Comparison of ENCODE assay signal across 14 cellular contexts in the genomic region with DNA sequence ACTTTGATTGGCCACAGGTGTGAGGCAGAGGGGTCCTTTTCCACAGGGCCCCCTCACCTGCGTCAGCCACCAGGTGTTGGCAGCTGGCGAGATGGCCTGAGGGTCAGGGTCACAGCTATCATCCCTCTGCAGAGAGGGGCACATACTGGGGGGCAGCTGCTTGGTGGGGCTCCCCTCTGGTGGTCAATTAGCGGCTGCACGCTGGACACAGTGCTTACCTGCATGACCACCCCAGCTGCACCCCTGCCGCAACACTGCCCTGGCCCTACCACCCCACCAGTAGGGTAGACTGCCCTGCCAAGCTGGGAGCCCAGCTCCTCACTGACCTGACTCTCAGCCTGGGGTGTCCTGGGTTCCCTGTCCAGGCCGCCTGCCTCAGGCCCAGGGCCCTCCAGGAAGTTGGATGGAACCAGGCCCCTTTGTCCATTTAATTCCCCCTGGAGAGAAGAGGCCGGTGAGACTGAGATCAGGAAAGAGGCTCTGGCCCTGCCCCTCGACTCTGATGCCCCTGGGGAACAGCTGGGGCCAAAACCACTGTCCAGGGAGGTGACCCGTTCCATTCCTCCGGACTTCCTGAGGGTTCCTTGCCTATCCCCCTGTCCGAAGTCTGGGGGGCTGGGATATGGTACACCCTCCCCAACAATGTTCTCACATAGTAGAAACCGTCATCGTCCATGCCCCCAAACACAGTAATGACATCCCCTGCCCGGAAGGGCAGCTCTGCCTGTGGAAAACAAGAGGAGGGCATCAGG. TPM values are rescaled to one million over a fixed set of nuclear protein-coding genes. Genes with fewer than 3 reads are reported as not detected.
A peak's percentile ranks its signal among the peaks of the same experiment; 100 is the strongest.
DNase-seq lines count a peak whose midpoint lies in the region; ATAC-seq, FAIRE-seq and TF ChIP-seq lines count a peak whose summit lies in the region.
"Had no signal": no experiment of that assay in that cellular context is flagged by ENCODE, and none has a peak within 500 bp of the region (broad histone marks: within the 10 kb centered on the region; RNA-seq: fewer than 3 reads in every experiment).

No MANE protein-coding gene starts in this region.

- H3K4me3 Mint-ChIP-seq in neural progenitor cell (no peak overlapping the region), WTC11 (no peak overlapping the region)
- H3K4me3 Mint-ChIP-seq: activated naive CD4-positive, alpha-beta T cell treated with anti-CD3 and anti-CD28 coated beads for 36 hours; HFFc6; T-helper 1 cell treated with Interleukin-12 subunit alpha and Interleukin-12 subunit beta and Interleukin-4 antibody, amounts not matched to agents 30 μg/mL and 1 μg/mL, for 36 hours had no signal

- peak overlapping the region; percentile 80 for H3K27ac ChIP-seq in HL-60 (replicated peaks)
- no peak overlapping the region for H3K27ac ChIP-seq in colonic mucosa
- H3K27ac ChIP-seq in neural progenitor cell, result no peak overlapping the region
- H3K27ac ChIP-seq: testis had no signal

- H3K4me1 Mint-ChIP-seq in neural progenitor cell (peaks cover 20% of the 10 kb centered on the region), WTC11 (peaks cover 11% of the 10 kb centered on the region)

- H3K4me2 ChIP-seq in neural progenitor cell, result no peak overlapping the region

- H2AFZ ChIP-seq in neural progenitor cell (replicated peaks), result peak overlapping the region; percentile 59

- H3K27ac Mint-ChIP-seq in neural progenitor cell (no peak overlapping the region), WTC11 (no peak overlapping the region)
- H3K27ac Mint-ChIP-seq: activated naive CD4-positive, alpha-beta T cell treated with anti-CD3 and anti-CD28 coated beads for 36 hours; HFFc6; T-helper 1 cell treated with Interleukin-12 subunit alpha and Interleukin-12 subunit beta and Interleukin-4 antibody, amounts not matched to agents 30 μg/mL and 1 μg/mL, for 36 hours had no signal

- H3K27me3 Mint-ChIP-seq in neural progenitor cell (ENCODE audit: insufficient read depth, low read depth) (peaks cover 11% of the 10 kb centered on the region), WTC11 (ENCODE audit: low read depth) (no peaks in the 10 kb centered on the region; the same call in 1 of the 2 replicates)

- H3K9ac ChIP-seq in colonic mucosa (ENCODE audit: low read depth in 2 of 2, low read length in 2 of 2) (no peak overlapping the region), neural progenitor cell (no peak overlapping the region)

- POLR2A ChIA-PET in WTC11 (lab: Charles Lee), result no interaction called here

- no peaks in the 10 kb centered on the region for H3K79me2 ChIP-seq in neural progenitor cell (ENCODE audit: low read depth)

- no peaks in the 10 kb centered on the region for H3K27me3 ChIP-seq in HL-60 (ENCODE audit: insufficient read depth, poor library complexity, severe bottlenecking)
- H3K27me3 ChIP-seq in colonic mucosa, result no peaks in the 10 kb centered on the region
- no peaks in the 10 kb centered on the region for H3K27me3 ChIP-seq in neural progenitor cell
- H3K27me3 ChIP-seq: testis had no signal

- ATAC-seq in esophagus mucosa (no peak), GM21526 (IDR thresholded peaks at IDR 0.05; ENCODE audit: low FRiP score, unreplicated experiment) (no peak), WTC11 (no peak)

- H3K9me3 ChIP-seq in colonic mucosa, result no peaks in the 10 kb centered on the region
- H3K9me3 ChIP-seq in neural progenitor cell (ENCODE audit: low read depth), result no peaks in the 10 kb centered on the region
- H3K9me3 ChIP-seq: testis had no signal

- H3K9me3 Mint-ChIP-seq in neural progenitor cell, result no peaks in the 10 kb centered on the region
- no peaks in the 10 kb centered on the region for H3K9me3 Mint-ChIP-seq in WTC11
- H3K9me3 Mint-ChIP-seq: activated naive CD4-positive, alpha-beta T cell treated with anti-CD3 and anti-CD28 coated beads for 36 hours; HFFc6; T-helper 1 cell treated with Interleukin-12 subunit alpha and Interleukin-12 subunit beta and Interleukin-4 antibody, amounts not matched to agents 30 μg/mL and 1 μg/mL, for 36 hours had no signal

- FAIRE-seq in D721Med (lab: Jason Lieb, UNC), result no peak
- FAIRE-seq: colon had no signal

- intact Hi-C loops in colonic mucosa (cut with DNase I), result no loop called here

- TF ChIP-seq CTCF in D721Med (IDR thresholded peaks at IDR 0.05; ENCODE audit: insufficient read depth, missing control alignments) (no peak), HL-60 (IDR thresholded peaks at IDR 0.05; ENCODE audit: insufficient read depth, low read length) (no peak), colonic mucosa (IDR thresholded peaks at IDR 0.05) (no peak), neural progenitor cell (IDR thresholded peaks at IDR 0.05) (no peak), WTC11 (IDR thresholded peaks at IDR 0.05) (no peak)

- H3K36me3 Mint-ChIP-seq in neural progenitor cell (no peaks in the 10 kb centered on the region), WTC11 (no peaks in the 10 kb centered on the region)

- DNase-seq in D721Med (ENCODE audit: insufficient read length, low spot score) (peak; percentile 12), HL-60 (ENCODE audit: low read depth in 1 of 2, low spot score in 1 of 2) (no peak), colonic mucosa (peak; percentile 15), neural progenitor cell (ENCODE audit: low spot score) (no peak), dermis blood vessel endothelial cell (no peak), WTC11 (ENCODE audit: low spot score) (no peak)

- no peaks in the 10 kb centered on the region for H3F3A ChIP-seq in neural progenitor cell (ENCODE audit: low read depth)

- H3K36me3 ChIP-seq in colonic mucosa (no peaks in the 10 kb centered on the region), neural progenitor cell (no peaks in the 10 kb centered on the region)

- CTCF ChIA-PET in WTC11 (lab: Charles Lee), result interaction anchor here (0.9 to 7.1 kb wide), 17 partner anchors 12 to 209 kb away, joined by 3 to 97 read pairs (median 6); partner anchors contain the start of genes MPO and RNF43

- H3K4me1 ChIP-seq in colonic mucosa (no peaks in the 10 kb centered on the region), neural progenitor cell (no peaks in the 10 kb centered on the region)
- H3K4me1 ChIP-seq: testis had no signal

- no peaks in the 10 kb centered on the region for H4K20me1 ChIP-seq in neural progenitor cell (ENCODE audit: low read depth)

- no peak overlapping the region for H3K4me3 ChIP-seq in HL-60 (replicated peaks; ENCODE audit: insufficient read depth, low read length)
- H3K4me3 ChIP-seq in colonic mucosa, result no peak overlapping the region
- H3K4me3 ChIP-seq in neural progenitor cell, result no peak overlapping the region
- H3K4me3 ChIP-seq: testis had no signal

TF ChIP-seq in WTC11, 78 proteins besides CTCF, POLR2A, EP300 and RAD21 (continues in another document):
- no peak for TF ChIP-seq CREB1 (CRISPR knock-in tag; IDR thresholded peaks at IDR 0.05)
- TF ChIP-seq STAT6 (CRISPR knock-in tag; conservative IDR thresholded peaks at IDR 0.05; ENCODE audit: low read depth), result no peak
- TF ChIP-seq ELF4 (CRISPR knock-in tag; IDR thresholded peaks at IDR 0.05; ENCODE audit: low read depth), result no peak
- TF ChIP-seq TEAD4 (CRISPR knock-in tag; IDR thresholded peaks at IDR 0.05), result no peak
- TF ChIP-seq, protein P1, sequence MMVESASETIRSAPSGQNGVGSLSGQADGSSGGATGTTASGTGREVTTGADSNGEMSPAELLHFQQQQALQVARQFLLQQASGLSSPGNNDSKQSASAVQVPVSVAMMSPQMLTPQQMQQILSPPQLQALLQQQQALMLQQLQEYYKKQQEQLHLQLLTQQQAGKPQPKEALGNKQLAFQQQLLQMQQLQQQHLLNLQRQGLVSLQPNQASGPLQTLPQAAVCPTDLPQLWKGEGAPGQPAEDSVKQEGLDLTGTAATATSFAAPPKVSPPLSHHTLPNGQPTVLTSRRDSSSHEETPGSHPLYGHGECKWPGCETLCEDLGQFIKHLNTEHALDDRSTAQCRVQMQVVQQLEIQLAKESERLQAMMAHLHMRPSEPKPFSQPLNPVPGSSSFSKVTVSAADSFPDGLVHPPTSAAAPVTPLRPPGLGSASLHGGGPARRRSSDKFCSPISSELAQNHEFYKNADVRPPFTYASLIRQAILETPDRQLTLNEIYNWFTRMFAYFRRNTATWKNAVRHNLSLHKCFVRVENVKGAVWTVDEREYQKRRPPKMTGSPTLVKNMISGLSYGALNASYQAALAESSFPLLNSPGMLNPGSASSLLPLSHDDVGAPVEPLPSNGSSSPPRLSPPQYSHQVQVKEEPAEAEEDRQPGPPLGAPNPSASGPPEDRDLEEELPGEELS (CRISPR knock-in tag; IDR thresholded peaks at IDR 0.05), result no peak

RNA-seq across cellular contexts. Expression of gene TSPOAP1, which starts 23.7 kb away (rescaled TPM):
- total RNA-seq in colonic mucosa (1 to 10 TPM; 3.7 to 5.4 TPM), neural progenitor cell (ENCODE audit: low replicate concordance) (13.8 and 48.7 TPM in 2 replicates), dermis blood vessel endothelial cell (under 0.01 and 0.14 TPM in 2 replicates), esophagus mucosa (2.6 TPM), WTC11 (2021) (10.9 to 19.0 TPM (median 16.4 TPM) in 3 replicates)

RNA-seq across cellular contexts. Expression of gene MPO, which starts 24.2 kb away (rescaled TPM):
- total RNA-seq in colonic mucosa, result not detected
- total RNA-seq in neural progenitor cell (ENCODE audit: low replicate concordance), result not detected in 2 replicates
- not detected in 2 replicates for total RNA-seq in dermis blood vessel endothelial cell
- total RNA-seq in esophagus mucosa, result not detected
- total RNA-seq in WTC11 (2021), result not detected in 3 replicates
- total RNA-seq: activated naive CD4-positive, alpha-beta T cell treated with anti-CD3 and anti-CD28 coated beads for 36 hours; epithelial cell of proximal tubule; HFFc6 had no signal

RNA-seq across cellular contexts. Expression of gene SUPT4H1, which starts 47.1 kb away (rescaled TPM):
- 10 to 100 TPM; 68.7 to 75.3 TPM for total RNA-seq in colonic mucosa
- total RNA-seq in neural progenitor cell (ENCODE audit: low replicate concordance), result 60.2 and 103 TPM in 2 replicates
- 39.0 and 53.6 TPM in 2 replicates for total RNA-seq in dermis blood vessel endothelial cell
- total RNA-seq in esophagus mucosa, result 58.3 TPM
- total RNA-seq in WTC11 (2021), result 85.5 to 91.1 TPM (median 89.3 TPM) in 3 replicates

Comparison
In these comparisons a context has a peak if more than half of its experiments do, and no peak if none do; other contexts are left out.
1. DNase-seq: peak in D721Med (single experiment) and colonic mucosa (single experiment); none in HL-60 (0 of 2), neural progenitor cell (single experiment), dermis blood vessel endothelial cell (single experiment) and WTC11 (single experiment).